20 cellular contexts compared by ENCODE assay signal in the genomic region with DNA sequence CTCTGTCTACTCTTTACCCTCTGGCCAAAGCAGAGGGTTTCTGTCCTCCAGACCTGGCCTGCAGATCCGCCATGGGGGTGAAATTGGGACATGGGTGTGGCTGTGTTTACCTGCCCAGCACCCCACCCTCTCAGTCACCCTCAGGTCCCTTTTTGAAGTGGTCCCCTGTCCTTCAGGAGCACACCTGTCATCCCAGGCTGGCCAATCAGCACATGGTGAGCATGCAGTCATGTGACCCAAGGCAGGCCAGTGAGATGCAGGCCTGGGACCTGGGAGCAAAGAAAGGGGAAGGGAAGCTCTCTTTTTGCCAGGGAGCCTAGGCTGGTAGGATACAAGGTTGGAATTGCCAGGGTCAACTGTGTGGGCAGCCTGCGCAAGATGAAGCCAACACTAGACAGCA. TPM values are rescaled to one million over a fixed set of nuclear protein-coding genes. Genes with fewer than 3 reads are reported as not detected.
A peak's percentile ranks its signal among the peaks of the same experiment; 100 is the strongest.
DNase-seq lines count a peak whose midpoint lies in the region; ATAC-seq, FAIRE-seq and TF ChIP-seq lines count a peak whose summit lies in the region.
"Had no signal": no experiment of that assay in that cellular context is flagged by ENCODE, and none has a peak within 500 bp of the region (broad histone marks: within the 10 kb centered on the region; RNA-seq: fewer than 3 reads in every experiment).

No MANE protein-coding gene starts in this region.

- no peak overlapping the region for H2AK5ac ChIP-seq in H1 (ENCODE audit: low read depth, low read length)

- CTCF ChIA-PET in H1 (lab: Charles Lee; ENCODE audit: partially characterized antibody), result no interaction called here

- no peak overlapping the region for H2AFZ ChIP-seq in H1 (ENCODE audit: low read length)
- H2AFZ ChIP-seq: PC-9 had no signal

- peaks cover 4% of the 10 kb centered on the region for H3K9me3 Mint-ChIP-seq in stimulated activated naive CD8-positive, alpha-beta T cell treated with anti-CD3 and anti-CD28 coated beads, Interleukin-15, Interleukin-2, amounts not matched to agents 100 ng/mL and 50 ng/mL, for 24 hours
- H3K9me3 Mint-ChIP-seq: IgD-negative memory B cell had no signal

- POLR2A ChIA-PET in H1 (lab: Charles Lee; ENCODE audit: partially characterized antibody), result no interaction called here

- no peak overlapping the region for H4K5ac ChIP-seq in H1 (ENCODE audit: insufficient read length, low read depth, low read length)

- no peak for TF ChIP-seq CTCF in H1 (IDR thresholded peaks at IDR 0.05; ENCODE audit: control extremely low read depth in 1 of 3, insufficient read depth in 1 of 3, low read depth in 1 of 3, low read length in 3 of 3)

- H3K14ac ChIP-seq in H1 (ENCODE audit: insufficient read length), result no peak overlapping the region

- H2BK15ac ChIP-seq in H1 (ENCODE audit: low read length), result no peak overlapping the region

- H3K36me3 ChIP-seq in H1 (ENCODE audit: control insufficient read depth in 2 of 4, insufficient read depth in 4 of 4, low read length in 3 of 4), result no peaks in the 10 kb centered on the region

- no peak overlapping the region for H3K27ac ChIP-seq in H1 (ENCODE audit: low read depth, low read length)
- H3K27ac ChIP-seq: 22Rv1, PC-9, SK-N-MC had no signal

- WGBS in H1 (ENCODE audit: extremely low coverage in 1 of 2, insufficient coverage in 1 of 2, insufficient read length in 1 of 2, insufficient replicate concordance in 2 of 2, low coverage in 1 of 2, low lambda C conversion rate in 2 of 2, missing lambda C conversion rate in 1 of 2), 2 experiments, result 88% methylated on average over 2 of the region's 2 CpGs; no CpG with 5 or more reads in 1 of the 2 experiments

- peaks cover 0 to 9% (median 5%) of the 10 kb centered on the region in 4 experiments; a peak in 4 of 7 replicates for H3K27me3 ChIP-seq in H1 (replicated peaks in 1 of 4; ENCODE audit: control insufficient read depth in 3 of 4, extremely low read depth in 1 of 4, insufficient read depth in 3 of 4, low read length in 3 of 4)

- H4K20me1 ChIP-seq in H1 (replicated peaks in 1 of 2; ENCODE audit: control insufficient read depth in 1 of 2, insufficient read depth in 2 of 2, low read length in 2 of 2), result no peaks in the 10 kb centered on the region

- H3K27ac Mint-ChIP-seq in stimulated activated naive CD8-positive, alpha-beta T cell treated with anti-CD3 and anti-CD28 coated beads, Interleukin-15, Interleukin-2, amounts not matched to agents 100 ng/mL and 50 ng/mL, for 24 hours, result peak overlapping the region; percentile 87

- peaks cover 3% of the 10 kb centered on the region for H3K36me3 Mint-ChIP-seq in stimulated activated naive CD8-positive, alpha-beta T cell treated with anti-CD3 and anti-CD28 coated beads, Interleukin-15, Interleukin-2, amounts not matched to agents 100 ng/mL and 50 ng/mL, for 24 hours (ENCODE audit: low read depth)
- H3K36me3 Mint-ChIP-seq: IgD-negative memory B cell had no signal

- H4K8ac ChIP-seq in H1 (ENCODE audit: extremely low read depth, insufficient read depth, low read length), result no peak overlapping the region

- no peak overlapping the region for H2BK12ac ChIP-seq in H1 (ENCODE audit: low read depth, low read length)

- H3K18ac ChIP-seq in H1 (ENCODE audit: extremely low read depth, low read length), result no peak overlapping the region

- peaks cover 3% of the 10 kb centered on the region; the same call in 1 of the 2 replicates for H3K79me1 ChIP-seq in H1 (ENCODE audit: low read depth, low read length)

- no peak overlapping the region for H2BK120ac ChIP-seq in H1 (replicated peaks; ENCODE audit: low read depth, low read length)

- no peak overlapping the region for H3K4me2 ChIP-seq in H1 (ENCODE audit: insufficient read depth in 1 of 2, low read depth in 2 of 2, low read length in 2 of 2)
- H3K4me2 ChIP-seq: PC-9 had no signal

- no peak overlapping the region for H2BK5ac ChIP-seq in H1 (ENCODE audit: low read depth, low read length)

- H3K4me1 ChIP-seq in H1 (replicated peaks in 1 of 4; ENCODE audit: control insufficient read depth in 3 of 4, insufficient read depth in 4 of 4, low read length in 3 of 4), result peaks cover 0 to 14% (median 6%) of the 10 kb centered on the region in 4 experiments; a peak in 6 of 7 replicates

- peaks cover 33% of the 10 kb centered on the region for H3K4me1 Mint-ChIP-seq in stimulated activated naive CD8-positive, alpha-beta T cell treated with anti-CD3 and anti-CD28 coated beads, Interleukin-15, Interleukin-2, amounts not matched to agents 100 ng/mL and 50 ng/mL, for 24 hours (ENCODE audit: low read depth)

- TF ChIP-seq RAD21 in H1 (IDR thresholded peaks at IDR 0.05 in 1 of 2, conservative IDR thresholded peaks at IDR 0.05 in 1 of 2; ENCODE audit: low read depth in 2 of 2, low read length in 2 of 2), result no peak

- H3K79me2 ChIP-seq in H1 (ENCODE audit: control insufficient read depth in 1 of 2, insufficient read depth in 2 of 2, low read length in 2 of 2), result peaks cover 0 to 15% of the 10 kb centered on the region in 2 experiments; a peak in 2 of 4 replicates

- H3K4me3 Mint-ChIP-seq in stimulated activated naive CD8-positive, alpha-beta T cell treated with anti-CD3 and anti-CD28 coated beads, Interleukin-15, Interleukin-2, amounts not matched to agents 100 ng/mL and 50 ng/mL, for 24 hours, result no peak overlapping the region
- H3K4me3 Mint-ChIP-seq: IgD-negative memory B cell had no signal

- H3K4ac ChIP-seq in H1 (replicated peaks; ENCODE audit: insufficient read length, low read depth, low read length), result no peak overlapping the region

- H3K56ac ChIP-seq in H1 (replicated peaks; ENCODE audit: insufficient read length, low read depth, low read length), result no peak overlapping the region

- no peak overlapping the region for H3K23ac ChIP-seq in H1 (ENCODE audit: insufficient read length)

- ATAC-seq in stimulated activated naive CD8-positive, alpha-beta T cell treated with anti-CD3 and anti-CD28 coated beads, Interleukin-15, Interleukin-2, amounts not matched to agents 100 U/mL and 50 U/mL, for 24 hours, result no peak
- ATAC-seq in GM18502 (IDR thresholded peaks at IDR 0.05; ENCODE audit: poor library complexity, unreplicated experiment), result no peak
- ATAC-seq: Right ventricle myocardium inferior had no signal

- no peak overlapping the region for H3K4me3 ChIP-seq in H1 (ENCODE audit: extremely low read depth in 1 of 4, insufficient read depth in 2 of 4, low read depth in 3 of 4, low read length in 4 of 4)
- H3K4me3 ChIP-seq: PC-9, SK-N-MC had no signal

- TF ChIP-seq POLR2A in H1 (IDR thresholded peaks at IDR 0.05; ENCODE audit: control extremely low read depth in 1 of 2, low read depth in 2 of 2, low read length in 2 of 2), result no peak

- FAIRE-seq in H1 (lab: Jason Lieb, UNC), result no peak
- FAIRE-seq: G401.6, GM12892 had no signal

- H3K9ac ChIP-seq in H1 (replicated peaks in 1 of 4; ENCODE audit: extremely low read depth in 1 of 4, low read depth in 3 of 4, low read length in 3 of 4), result no peak overlapping the region

- H2BK20ac ChIP-seq in H1 (ENCODE audit: low read length), result no peak overlapping the region

- TF ChIP-seq EP300 in H1 (IDR thresholded peaks at IDR 0.05; ENCODE audit: borderline replicate concordance in 1 of 2, low read depth in 2 of 2, low read length in 2 of 2), result no peak

- peaks cover 10% of the 10 kb centered on the region for H3K23me2 ChIP-seq in H1 (ENCODE audit: low read depth, low read length)

- no peaks in the 10 kb centered on the region for H3K9me3 ChIP-seq in H1 (ENCODE audit: insufficient read depth in 2 of 2, low read depth in 1 of 2, low read length in 1 of 2)

- H4K91ac ChIP-seq in H1 (replicated peaks; ENCODE audit: insufficient read length, low read length), result no peak overlapping the region

- H3K27me3 Mint-ChIP-seq in stimulated activated naive CD8-positive, alpha-beta T cell treated with anti-CD3 and anti-CD28 coated beads, Interleukin-15, Interleukin-2, amounts not matched to agents 100 ng/mL and 50 ng/mL, for 24 hours, result no peaks in the 10 kb centered on the region
- H3K27me3 Mint-ChIP-seq: IgD-negative memory B cell had no signal

- DNase-seq in DMS53 (lab: John Stamatoyannopoulos, UW) (peak; percentile 39), DMS53 treated with DMSO at 0.1 percent for 48 hours (lab: John Stamatoyannopoulos, UW; ENCODE audit: unreplicated experiment) (no peak), H1 (ENCODE audit: low read depth in 1 of 2, low spot score in 2 of 2) (no peak), middle frontal gyrus (ENCODE audit: extremely low spot score, low spot score) (no peak), T1000 (lab: John Stamatoyannopoulos, UW) (no peak)
- DNase-seq in stimulated activated naive CD8-positive, alpha-beta T cell treated with anti-CD3 and anti-CD28 coated beads, Interleukin-15, Interleukin-2, amounts not matched to agents 100 U/mL and 50 U/mL, for 24 hours, result no peak
- DNase-seq: C1 segment of cervical spinal cord, DMS79 treated with DMSO at 0.1 percent for 48 hours, NCI-H146, NCI-H2081 treated with DMSO at 0.1 percent for 48 hours, NCI-H526, PC-9 had no signal

TF ChIP-seq in H1, 55 proteins besides CTCF, POLR2A, EP300 and RAD21:
- TF ChIP-seq KDM5A (IDR thresholded peaks at IDR 0.05; ENCODE audit: low read length) (no peak), SIN3A (conservative IDR thresholded peaks at IDR 0.05 in 1 of 2, IDR thresholded peaks at IDR 0.05 in 1 of 2; ENCODE audit: low read depth in 1 of 2, low read length in 2 of 2) (no peak)
- TF ChIP-seq, protein P1, sequence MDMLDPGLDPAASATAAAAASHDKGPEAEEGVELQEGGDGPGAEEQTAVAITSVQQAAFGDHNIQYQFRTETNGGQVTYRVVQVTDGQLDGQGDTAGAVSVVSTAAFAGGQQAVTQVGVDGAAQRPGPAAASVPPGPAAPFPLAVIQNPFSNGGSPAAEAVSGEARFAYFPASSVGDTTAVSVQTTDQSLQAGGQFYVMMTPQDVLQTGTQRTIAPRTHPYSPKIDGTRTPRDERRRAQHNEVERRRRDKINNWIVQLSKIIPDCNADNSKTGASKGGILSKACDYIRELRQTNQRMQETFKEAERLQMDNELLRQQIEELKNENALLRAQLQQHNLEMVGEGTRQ (IDR thresholded peaks at IDR 0.05; ENCODE audit: low read length), result peak; percentile 33; the same call in 1 of the 2 replicates

RNA-seq across cellular contexts. Expression of gene IER5L, which starts 28.3 kb away (rescaled TPM):
- 1.0 and 1.2 TPM in 2 replicates for total RNA-seq in H1 (2021; fragmentation: NEBNext Ultra II Directional; extraction: Animal tissue kit (Norgen Biotek cat#: 25700))
- 0.65 and 0.96 TPM in 2 replicates for polyA plus RNA-seq in H1 (2011; rRNA removed)
- polyA plus RNA-seq in H1 (2011; cell fraction: cytosol; rRNA removed), result 0.62 TPM
- 1.7 TPM for polyA plus RNA-seq in H1 (2011; cell fraction: nucleus; rRNA removed)
- 0.25 to 0.47 TPM (median 0.34 TPM) in 4 replicates for polyA plus RNA-seq in H1 (2012, experiment 1 of 2)
- polyA plus RNA-seq in H1 (2012, experiment 2 of 2), result 0.16 TPM
- polyA plus RNA-seq in H1 (2013, experiment 1 of 2), result 0.36 TPM
- 0.48 TPM for polyA plus RNA-seq in H1 (2013, experiment 2 of 2)
- 0.22 and 0.27 TPM in 2 replicates for polyA minus RNA-seq in H1 (2011; rRNA and poly(A)+ RNA removed)
- 0.66 TPM for polyA minus RNA-seq in H1 (2011; cell fraction: cytosol; rRNA and poly(A)+ RNA removed)
- 6.8 TPM for polyA minus RNA-seq in H1 (2011; cell fraction: nucleus; rRNA and poly(A)+ RNA removed)
- polyA plus RNA-seq: IgD-negative memory B cell had no signal
